1 cellular context compared by ENCODE assay signal in genomic region chr20:38091447-38092216, GRCh38.
TF ChIP-seq lines count a peak whose summit lies in the region.

No MANE protein-coding gene starts in this region.

TF ChIP-seq in K562, 482 proteins besides CTCF, POLR2A, EP300 and RAD21 (continued from another document and continues in another):
- TF ChIP-seq, protein P1, sequence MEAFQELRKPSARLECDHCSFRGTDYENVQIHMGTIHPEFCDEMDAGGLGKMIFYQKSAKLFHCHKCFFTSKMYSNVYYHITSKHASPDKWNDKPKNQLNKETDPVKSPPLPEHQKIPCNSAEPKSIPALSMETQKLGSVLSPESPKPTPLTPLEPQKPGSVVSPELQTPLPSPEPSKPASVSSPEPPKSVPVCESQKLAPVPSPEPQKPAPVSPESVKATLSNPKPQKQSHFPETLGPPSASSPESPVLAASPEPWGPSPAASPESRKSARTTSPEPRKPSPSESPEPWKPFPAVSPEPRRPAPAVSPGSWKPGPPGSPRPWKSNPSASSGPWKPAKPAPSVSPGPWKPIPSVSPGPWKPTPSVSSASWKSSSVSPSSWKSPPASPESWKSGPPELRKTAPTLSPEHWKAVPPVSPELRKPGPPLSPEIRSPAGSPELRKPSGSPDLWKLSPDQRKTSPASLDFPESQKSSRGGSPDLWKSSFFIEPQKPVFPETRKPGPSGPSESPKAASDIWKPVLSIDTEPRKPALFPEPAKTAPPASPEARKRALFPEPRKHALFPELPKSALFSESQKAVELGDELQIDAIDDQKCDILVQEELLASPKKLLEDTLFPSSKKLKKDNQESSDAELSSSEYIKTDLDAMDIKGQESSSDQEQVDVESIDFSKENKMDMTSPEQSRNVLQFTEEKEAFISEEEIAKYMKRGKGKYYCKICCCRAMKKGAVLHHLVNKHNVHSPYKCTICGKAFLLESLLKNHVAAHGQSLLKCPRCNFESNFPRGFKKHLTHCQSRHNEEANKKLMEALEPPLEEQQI (IDR thresholded peaks at IDR 0.05) = no peak
- TF ChIP-seq CHD4 (IDR thresholded peaks at IDR 0.05; ENCODE audit: insufficient read depth, insufficient replicate concordance, low read depth, low read length, poor library complexity, severe bottlenecking) (no peak), PML (IDR thresholded peaks at IDR 0.05; ENCODE audit: low read length) (no peak), JUNB (CRISPR knock-in tag; conservative IDR thresholded peaks at IDR 0.05) (no peak), MEIS2 (IDR thresholded peaks at IDR 0.05; ENCODE audit: partially characterized antibody) (peak; percentile 94), ZNF175 (CRISPR knock-in tag; IDR thresholded peaks at IDR 0.05; ENCODE audit: low read depth) (peak; percentile 75), ZNF785 (CRISPR knock-in tag; IDR thresholded peaks at IDR 0.05) (no peak), GATA2 (CRISPR knock-in tag; IDR thresholded peaks at IDR 0.05) (no peak), TEAD4 (IDR thresholded peaks at IDR 0.05; ENCODE audit: low read length) (0 out of 2 replicates have a peak, but pooled peaks have one; percentile 19), TEAD4 (CRISPR knock-in tag; IDR thresholded peaks at IDR 0.05; ENCODE audit: borderline replicate concordance) (no peak), ZNF354B (CRISPR knock-in tag; IDR thresholded peaks at IDR 0.05) (no peak), RBM25 (IDR thresholded peaks at IDR 0.05; ENCODE audit: low read depth, low read length, severe bottlenecking) (no peak), HDAC1 (IDR thresholded peaks at IDR 0.05) (no peak), XRCC3 (IDR thresholded peaks at IDR 0.05) (no peak), SNRNP70 (optimal IDR thresholded peaks at IDR 0.05; ENCODE audit: low read depth, low read length) (no peak), ZNF717 (CRISPR knock-in tag; IDR thresholded peaks at IDR 0.05) (no peak), ZNF584 (CRISPR knock-in tag; IDR thresholded peaks at IDR 0.05; ENCODE audit: low read depth) (no peak), DPF2 (IDR thresholded peaks at IDR 0.05) (no peak; the same call in 1 of the 2 replicates), OTX1 (CRISPR knock-in tag; IDR thresholded peaks at IDR 0.05) (no peak), FOXK1 (CRISPR knock-in tag; IDR thresholded peaks at IDR 0.05; ENCODE audit: borderline replicate concordance) (no peak), ESRRA (IDR thresholded peaks at IDR 0.05; ENCODE audit: borderline replicate concordance, low read depth) (0 out of 2 replicates have a peak, but pooled peaks have one; percentile 15), KAT2B (IDR thresholded peaks at IDR 0.05; ENCODE audit: low read depth, low read length) (no peak), PTBP1 (IDR thresholded peaks at IDR 0.05; ENCODE audit: low read depth, low read length) (no peak), SNIP1 (IDR thresholded peaks at IDR 0.05; ENCODE audit: low read depth) (no peak), GATAD2B (IDR thresholded peaks at IDR 0.05; ENCODE audit: borderline replicate concordance) (no peak), SAFB2 (IDR thresholded peaks at IDR 0.05; ENCODE audit: borderline replicate concordance, low read depth, low read length, severe bottlenecking) (no peak), ATF3 (IDR thresholded peaks at IDR 0.05) (peak; percentile 79), ATF3 (CRISPR knock-in tag; conservative IDR thresholded peaks at IDR 0.05) (no peak), HDAC3 (IDR thresholded peaks at IDR 0.05; ENCODE audit: borderline replicate concordance, partially characterized antibody) (no peak), NONO (IDR thresholded peaks at IDR 0.05; ENCODE audit: low read depth in 2 of 2, low read length in 1 of 2) (no peak), CBFA2T3 (IDR thresholded peaks at IDR 0.05) (peak; percentile 64), STAG1 (CRISPR knock-in tag; IDR thresholded peaks at IDR 0.05; ENCODE audit: borderline replicate concordance) (no peak), C11orf30 (IDR thresholded peaks at IDR 0.05; ENCODE audit: low read depth) (no peak), CAMTA2 (CRISPR knock-in tag; conservative IDR thresholded peaks at IDR 0.05) (no peak), SRF (CRISPR knock-in tag; IDR thresholded peaks at IDR 0.05) (no peak), TBL1XR1 (IDR thresholded peaks at IDR 0.05; ENCODE audit: low read length in 2 of 2) (no peak), CREBBP (IDR thresholded peaks at IDR 0.05; ENCODE audit: low read depth, low read length) (no peak), TFAM (CRISPR knock-in tag; conservative IDR thresholded peaks at IDR 0.05) (no peak), HOXB6 (CRISPR knock-in tag; IDR thresholded peaks at IDR 0.05; ENCODE audit: borderline replicate concordance) (no peak), ZNF449 (CRISPR knock-in tag; IDR thresholded peaks at IDR 0.05) (no peak), SREBF2 (CRISPR knock-in tag; IDR thresholded peaks at IDR 0.05) (no peak), RBM22 (IDR thresholded peaks at IDR 0.05; ENCODE audit: low read depth, low read length, poor library complexity, severe bottlenecking) (no peak), RCOR1 (IDR thresholded peaks at IDR 0.05; ENCODE audit: borderline replicate concordance in 1 of 2, low read depth in 2 of 2, low read length in 2 of 2) (peak in 1 of 2 experiments; percentile 77; a peak in 2 of 4 replicates), TAL1 (IDR thresholded peaks at IDR 0.05) (no peak; the same call in 1 of the 2 replicates), SMAD4 (CRISPR knock-in tag; conservative IDR thresholded peaks at IDR 0.05) (0 out of 2 replicates have a peak, but pooled peaks have one; percentile 48), ZNF395 (CRISPR knock-in tag; IDR thresholded peaks at IDR 0.05) (peak; percentile 23; the same call in 1 of the 2 replicates), E2F8 (IDR thresholded peaks at IDR 0.05; ENCODE audit: low read depth, partially characterized antibody) (no peak), TAF9B (IDR thresholded peaks at IDR 0.05; ENCODE audit: partially characterized antibody) (no peak), BRD4 (IDR thresholded peaks at IDR 0.05) (no peak), U2AF2 (optimal IDR thresholded peaks at IDR 0.05; ENCODE audit: low read depth, low read length) (no peak), KLF16 (IDR thresholded peaks at IDR 0.05) (no peak), CTBP1 (IDR thresholded peaks at IDR 0.05; ENCODE audit: borderline replicate concordance) (peak; percentile 43; the same call in 1 of the 2 replicates), HMBOX1 (IDR thresholded peaks at IDR 0.05) (no peak)
- TF ChIP-seq, protein P2, sequence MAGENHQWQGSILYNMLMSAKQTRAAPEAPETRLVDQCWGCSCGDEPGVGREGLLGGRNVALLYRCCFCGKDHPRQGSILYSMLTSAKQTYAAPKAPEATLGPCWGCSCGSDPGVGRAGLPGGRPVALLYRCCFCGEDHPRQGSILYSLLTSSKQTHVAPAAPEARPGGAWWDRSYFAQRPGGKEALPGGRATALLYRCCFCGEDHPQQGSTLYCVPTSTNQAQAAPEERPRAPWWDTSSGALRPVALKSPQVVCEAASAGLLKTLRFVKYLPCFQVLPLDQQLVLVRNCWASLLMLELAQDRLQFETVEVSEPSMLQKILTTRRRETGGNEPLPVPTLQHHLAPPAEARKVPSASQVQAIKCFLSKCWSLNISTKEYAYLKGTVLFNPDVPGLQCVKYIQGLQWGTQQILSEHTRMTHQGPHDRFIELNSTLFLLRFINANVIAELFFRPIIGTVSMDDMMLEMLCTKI (IDR thresholded peaks at IDR 0.05; ENCODE audit: partially characterized antibody) = no peak
- TF ChIP-seq, protein P3, sequence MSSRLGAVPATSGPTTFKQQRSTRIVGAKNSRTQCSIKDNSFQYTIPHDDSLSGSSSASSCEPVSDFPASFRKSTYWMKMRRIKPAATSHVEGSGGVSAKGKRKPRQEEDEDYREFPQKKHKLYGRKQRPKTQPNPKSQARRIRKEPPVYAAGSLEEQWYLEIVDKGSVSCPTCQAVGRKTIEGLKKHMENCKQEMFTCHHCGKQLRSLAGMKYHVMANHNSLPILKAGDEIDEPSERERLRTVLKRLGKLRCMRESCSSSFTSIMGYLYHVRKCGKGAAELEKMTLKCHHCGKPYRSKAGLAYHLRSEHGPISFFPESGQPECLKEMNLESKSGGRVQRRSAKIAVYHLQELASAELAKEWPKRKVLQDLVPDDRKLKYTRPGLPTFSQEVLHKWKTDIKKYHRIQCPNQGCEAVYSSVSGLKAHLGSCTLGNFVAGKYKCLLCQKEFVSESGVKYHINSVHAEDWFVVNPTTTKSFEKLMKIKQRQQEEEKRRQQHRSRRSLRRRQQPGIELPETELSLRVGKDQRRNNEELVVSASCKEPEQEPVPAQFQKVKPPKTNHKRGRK (tag; IDR thresholded peaks at IDR 0.05) = no peak
- TF ChIP-seq, protein P4, sequence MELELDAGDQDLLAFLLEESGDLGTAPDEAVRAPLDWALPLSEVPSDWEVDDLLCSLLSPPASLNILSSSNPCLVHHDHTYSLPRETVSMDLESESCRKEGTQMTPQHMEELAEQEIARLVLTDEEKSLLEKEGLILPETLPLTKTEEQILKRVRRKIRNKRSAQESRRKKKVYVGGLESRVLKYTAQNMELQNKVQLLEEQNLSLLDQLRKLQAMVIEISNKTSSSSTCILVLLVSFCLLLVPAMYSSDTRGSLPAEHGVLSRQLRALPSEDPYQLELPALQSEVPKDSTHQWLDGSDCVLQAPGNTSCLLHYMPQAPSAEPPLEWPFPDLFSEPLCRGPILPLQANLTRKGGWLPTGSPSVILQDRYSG (tag; conservative IDR thresholded peaks at IDR 0.05; ENCODE audit: low read depth) = 0 out of 2 replicates have a peak, but pooled peaks have one; percentile 9
- TF ChIP-seq, protein P5, sequence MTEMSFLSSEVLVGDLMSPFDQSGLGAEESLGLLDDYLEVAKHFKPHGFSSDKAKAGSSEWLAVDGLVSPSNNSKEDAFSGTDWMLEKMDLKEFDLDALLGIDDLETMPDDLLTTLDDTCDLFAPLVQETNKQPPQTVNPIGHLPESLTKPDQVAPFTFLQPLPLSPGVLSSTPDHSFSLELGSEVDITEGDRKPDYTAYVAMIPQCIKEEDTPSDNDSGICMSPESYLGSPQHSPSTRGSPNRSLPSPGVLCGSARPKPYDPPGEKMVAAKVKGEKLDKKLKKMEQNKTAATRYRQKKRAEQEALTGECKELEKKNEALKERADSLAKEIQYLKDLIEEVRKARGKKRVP (CRISPR knock-in tag; IDR thresholded peaks at IDR 0.05) = no peak
